24 cellular contexts compared by ENCODE assay signal in the genomic region with DNA sequence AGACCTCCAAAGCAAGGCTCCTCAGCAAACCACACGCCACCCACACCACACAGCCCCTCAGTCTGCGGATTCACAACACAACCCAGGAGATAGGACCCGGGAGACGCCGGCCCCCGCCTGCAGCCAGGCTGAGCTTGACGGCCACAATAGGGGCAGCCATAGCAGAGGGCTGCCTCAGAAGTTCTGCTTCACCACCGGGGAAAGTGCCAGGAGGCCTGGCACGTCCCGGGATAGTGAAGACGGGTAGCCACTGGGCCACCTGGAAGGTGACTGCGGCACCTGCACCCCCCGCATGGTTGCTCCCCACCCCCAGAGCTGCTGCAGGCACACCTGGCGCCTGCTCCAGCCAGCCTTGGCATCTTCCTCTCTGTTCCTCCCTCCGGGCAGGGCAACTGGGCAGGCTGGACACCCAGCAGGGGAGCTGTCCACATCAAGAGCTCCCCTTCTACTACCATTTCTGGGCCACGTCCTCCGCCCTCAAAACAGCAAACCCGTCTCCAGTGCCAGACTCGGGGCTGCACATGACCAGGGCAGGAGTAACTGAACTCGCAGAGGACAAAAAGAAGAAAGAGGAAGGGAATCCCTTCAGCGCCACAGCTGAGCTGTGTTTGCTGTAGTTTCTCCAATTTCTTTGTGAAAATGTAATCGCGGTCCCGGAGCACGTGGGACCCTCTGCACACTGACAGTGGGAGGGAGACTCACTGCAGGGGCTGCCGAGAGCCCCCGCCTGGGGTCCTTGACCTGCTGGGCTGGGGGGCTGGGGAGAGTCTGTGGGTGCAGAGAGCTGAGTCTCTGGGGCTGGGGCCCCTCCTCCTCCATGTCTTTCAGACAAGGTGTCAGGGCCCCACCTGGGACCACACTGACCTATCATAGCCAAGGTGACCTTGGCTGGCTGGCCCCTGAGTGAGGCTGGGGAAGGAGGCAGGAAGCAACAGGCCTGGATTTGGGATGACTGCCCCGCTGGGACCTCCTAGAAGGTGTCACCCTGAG.
DNase-seq lines count a peak whose midpoint lies in the region; ATAC-seq, FAIRE-seq and TF ChIP-seq lines count a peak whose summit lies in the region.
"Had no signal": no experiment of that assay in that cellular context is flagged by ENCODE, and none has a peak within 500 bp of the region (broad histone marks: within the 10 kb centered on the region; RNA-seq: fewer than 3 reads in every experiment).

No MANE protein-coding gene starts in this region.

- ATAC-seq in GM19395 (IDR thresholded peaks at IDR 0.05; ENCODE audit: unreplicated experiment) (no peak), HG03139 (IDR thresholded peaks at IDR 0.05; ENCODE audit: unreplicated experiment) (no peak)
- ATAC-seq: CD8-positive, alpha-beta T cell; GM12878; HCT116 had no signal

- no peak for FAIRE-seq in kidney (lab: Jason Lieb, UNC)
- FAIRE-seq: GM12878, HTR-8/SVneo had no signal

- H3K9me3 ChIP-seq in kidney (ENCODE audit: control insufficient read depth in 1 of 2, low read length in 2 of 2) = peaks cover 11% of the 10 kb centered on the region in 2 donors

- no peak overlapping the region for H3K4me3 ChIP-seq in H7 (ENCODE audit: insufficient read depth, low read depth, low read length)
- no peak overlapping the region for H3K4me3 ChIP-seq in kidney (ENCODE audit: low read length in 2 of 2)
- H3K4me3 ChIP-seq in lower leg skin (ENCODE audit: low read depth, poor library complexity, severe bottlenecking) = no peak overlapping the region
- H3K4me3 ChIP-seq: GM12878, GM23248, Peyer's patch, SJCRH30 had no signal

- TF ChIP-seq CTCF in GM13977 (IDR thresholded peaks at IDR 0.05; ENCODE audit: extremely low read depth, insufficient read depth, missing control alignments) = no peak
- TF ChIP-seq CTCF in kidney (IDR thresholded peaks at IDR 0.05; ENCODE audit: borderline replicate concordance, extremely low read depth, insufficient read depth) = no peak
- no peak for TF ChIP-seq CTCF in lower leg skin (IDR thresholded peaks at IDR 0.05)

- no peaks in the 10 kb centered on the region for H3K27me3 ChIP-seq in H7 (ENCODE audit: control insufficient read depth, insufficient read depth, low read length)
- H3K27me3 ChIP-seq: Peyer's patch, SJCRH30 had no signal

- in situ Hi-C loops in GM13977 (cut with MboI; ENCODE audit: low pct_unique_long_range_greater_than_20kb, low sequenced_read_pairs, unreplicated experiment) = no loop called here

- H3K27ac ChIP-seq in kidney (ENCODE audit: low read depth in 2 of 2, low read length in 2 of 2) = no peak overlapping the region
- H3K27ac ChIP-seq: GM23248, KMS-11, Peyer's patch, SJCRH30 had no signal

- TF ChIP-seq POLR2A in lower leg skin (IDR thresholded peaks at IDR 0.05) = no peak

- intact Hi-C loops in kidney (cut with DNase I) (no loop called here), lower leg skin (cut with DNase I; ENCODE audit: low total_unique reads) (no loop called here)

- DNase-seq in GM13977 (ENCODE audit: low spot score) (peak; percentile 11), H7 (peak; percentile 57), kidney (peak; percentile 54), lower leg skin (ENCODE audit: low spot score in 2 of 2) (no peak)
- peak; percentile 12 for DNase-seq in stimulated activated CD8-positive, alpha-beta memory T cell treated with anti-CD3 and anti-CD28 coated beads, Interleukin-4, amount 100 ng/mL, for 48 hours
- DNase-seq: C1 segment of cervical spinal cord, DND-41, GM23248, IMR-90, NCI-H1092 treated with DMSO at 0.1 percent for 48 hours, NCI-H1436 treated with DMSO at 0.1 percent for 48 hours, NCI-H1930, NCI-H2227 treated with DMSO at 0.1 percent for 48 hours, NCI-H524, NCI-H774, Peyer's patch, SJCRH30 had no signal

- no peak overlapping the region for H3K9ac ChIP-seq in kidney (ENCODE audit: low read length in 2 of 2)
- H3K9ac ChIP-seq: GM23248, KMS-11 had no signal

- no peaks in the 10 kb centered on the region for H3K36me3 ChIP-seq in H7 (replicated peaks; ENCODE audit: control insufficient read depth, insufficient read depth, low read length)
- no peaks in the 10 kb centered on the region for H3K36me3 ChIP-seq in kidney (ENCODE audit: control insufficient read depth in 1 of 2, insufficient read depth in 2 of 2, low read length in 2 of 2)
- H3K36me3 ChIP-seq: Peyer's patch, SJCRH30 had no signal

- H3K4me1 ChIP-seq in kidney (ENCODE audit: control insufficient read depth in 1 of 2, insufficient read depth in 1 of 2, low read depth in 1 of 2, low read length in 2 of 2) = no peaks in the 10 kb centered on the region
- H3K4me1 ChIP-seq: Peyer's patch, SJCRH30 had no signal

- 77 to 81% methylated on average over 27 to 28 of the region's 28 CpGs for WGBS in lower leg skin, 2 donors

Comparison
In these comparisons a context has a peak if more than half of its experiments do, and no peak if none do; other contexts are left out.
1. DNase-seq: peak in GM13977 (single experiment), H7 (single experiment), kidney (single experiment) and stimulated activated CD8-positive, alpha-beta memory T cell treated with anti-CD3 and anti-CD28 coated beads, Interleukin-4, amount 100 ng/mL, for 48 hours (single experiment); none in lower leg skin (0 of 2).